22 cellular contexts compared by ENCODE assay signal in genomic region chr14:100389497-100390104, GRCh38. TPM values are rescaled to one million over a fixed set of nuclear protein-coding genes. Genes with fewer than 3 reads are reported as not detected.
DNase-seq lines count a peak whose midpoint lies in the region; ATAC-seq and TF ChIP-seq lines count a peak whose summit lies in the region.
"Had no signal": no experiment of that assay in that cellular context is flagged by ENCODE, and none has a peak within 500 bp of the region (broad histone marks: within the 10 kb centered on the region; RNA-seq: fewer than 3 reads in every experiment).

No MANE protein-coding gene starts in this region.

- H3K9ac ChIP-seq in mammary epithelial cell (ENCODE audit: insufficient read depth, low read length), result no peak overlapping the region
- H3K9ac ChIP-seq in liver (ENCODE audit: low read depth in 1 of 2, low read length in 2 of 2), result no peak overlapping the region

- intact Hi-C loops in mammary epithelial cell (cut with micrococcal nuclease), result no loop called here
- intact Hi-C loops in breast epithelium (cut with DNase I; ENCODE audit: low total_unique reads), result no loop called here
- intact Hi-C loops in prostate gland (cut with DNase I), result loop anchor here (5.0 kb wide), 1 partner anchor 263 kb away; no protein-coding TSS in a partner anchor

- H3K4me3 ChIP-seq in mammary epithelial cell (replicated peaks in 1 of 3; ENCODE audit: insufficient read depth in 1 of 3, low read depth in 2 of 3, low read length in 3 of 3) (no peak overlapping the region), breast epithelium (no peak overlapping the region), liver (ENCODE audit: low read depth in 1 of 3, low read length in 3 of 3) (peak overlapping the region in 1 of 3 donors; percentile 29), prostate gland (no peak overlapping the region)
- H3K4me3 ChIP-seq: suprapubic skin had no signal

- in situ Hi-C loops in mammary epithelial cell (cut with MboI; ENCODE audit: low sequenced_read_pairs in 2 of 2), result loop anchor here (5.0 to 25.0 kb wide), 3 partner anchors 258 to 1273 kb away; no protein-coding TSS in a partner anchor

- TF ChIP-seq POLR2A in breast epithelium (IDR thresholded peaks at IDR 0.05), result no peak
- TF ChIP-seq POLR2A in prostate gland (IDR thresholded peaks at IDR 0.05), result no peak

- ATAC-seq in HG03378 (IDR thresholded peaks at IDR 0.05; ENCODE audit: unreplicated experiment) (no peak), HG02610 (IDR thresholded peaks at IDR 0.05; ENCODE audit: unreplicated experiment) (no peak), GM19035 (IDR thresholded peaks at IDR 0.05; ENCODE audit: unreplicated experiment) (no peak)
- ATAC-seq: stimulated activated memory B cell treated with anti-CD40 and anti-IgM and Interleukin-4, amounts not matched to agents 10 μg/mL and 1 μg/mL and 100 μg/mL, for 72 hours had no signal

- dilution Hi-C loops in mammary epithelial cell (cut with HindIII; ENCODE audit: low sequenced_read_pairs), result loop anchor here (5.0 kb wide), 3 partner anchors 33 to 263 kb away; no protein-coding TSS in a partner anchor

- CTCF ChIA-PET in mammary epithelial cell (lab: Charles Lee; ENCODE audit: low non-redundant PET), result no interaction called here

- H3K9me3 ChIP-seq in mammary epithelial cell (replicated peaks; ENCODE audit: insufficient read depth, low read length) (no peaks in the 10 kb centered on the region), breast epithelium (no peaks in the 10 kb centered on the region), liver (ENCODE audit: control insufficient read depth in 4 of 4, low read length in 3 of 4) (no peaks in the 10 kb centered on the region), prostate gland (no peaks in the 10 kb centered on the region)
- H3K9me3 ChIP-seq: suprapubic skin had no signal

- peak overlapping the region; percentile 24 for H2AFZ ChIP-seq in mammary epithelial cell (ENCODE audit: low read depth, low read length)

- TF ChIP-seq CTCF in mammary epithelial cell (conservative IDR thresholded peaks at IDR 0.05 in 1 of 2, IDR thresholded peaks at IDR 0.05 in 1 of 2; ENCODE audit: extremely low read depth in 1 of 2, insufficient read depth in 1 of 2, low read depth in 1 of 2, low read length in 2 of 2), result no peak
- TF ChIP-seq CTCF in breast epithelium (IDR thresholded peaks at IDR 0.05), result no peak
- no peak for TF ChIP-seq CTCF in liver (IDR thresholded peaks at IDR 0.05; ENCODE audit: low read depth, low read length, missing input control)
- no peak for TF ChIP-seq CTCF in prostate gland (IDR thresholded peaks at IDR 0.05)

- DNase-seq in mammary epithelial cell (no peak), breast epithelium (ENCODE audit: low spot score in 2 of 2) (no peak), prostate gland (ENCODE audit: low spot score) (peak; percentile 67), UCSD-AML1 (lab: John Stamatoyannopoulos, UW; ENCODE audit: unreplicated experiment) (no peak)
- DNase-seq: 8988T; activated CD4-positive, alpha-beta T cell treated with anti-CD3 and anti-CD28 coated beads for 4 hours; activated CD8-positive, alpha-beta memory T cell treated with anti-CD3 and anti-CD28 coated beads for 24 hours; activated naive CD4-positive, alpha-beta T cell treated with anti-CD3 and anti-CD28 coated beads for 36 hours; activated T-cell treated with anti-CD3 and anti-CD28 coated beads, Interleukin-2, amount 50 U/mL, for 24 hours; CD4-positive, alpha-beta T cell; MV-4-11; NCI-H2171 treated with DMSO at 0.1 percent for 48 hours; NCI-H526 treated with DMSO at 0.1 percent for 48 hours; occipital lobe; RPMI8226; stimulated activated CD4-positive, alpha-beta T cell treated with anti-CD3 and anti-CD28 coated beads, Interleukin-2, amount 100 ng/mL, for 48 hours had no signal

- peaks cover 13% of the 10 kb centered on the region for H3K4me1 ChIP-seq in mammary epithelial cell (ENCODE audit: insufficient read depth, low read length)
- H3K4me1 ChIP-seq in breast epithelium, result no peaks in the 10 kb centered on the region
- H3K4me1 ChIP-seq in liver (ENCODE audit: control insufficient read depth in 4 of 4, insufficient read depth in 4 of 4, low read length in 3 of 4), result peaks cover 8 to 19% (median 14%) of the 10 kb centered on the region in 4 donors
- peaks cover 13% of the 10 kb centered on the region for H3K4me1 ChIP-seq in prostate gland (replicated peaks)

- H3K27me3 ChIP-seq in mammary epithelial cell (ENCODE audit: insufficient read depth, low read length) (no peaks in the 10 kb centered on the region), breast epithelium (no peaks in the 10 kb centered on the region), liver (ENCODE audit: control insufficient read depth in 4 of 4, insufficient read depth in 4 of 4, low read length in 3 of 4) (no peaks in the 10 kb centered on the region), prostate gland (replicated peaks; ENCODE audit: insufficient read depth) (no peaks in the 10 kb centered on the region)
- H3K27me3 ChIP-seq: suprapubic skin had no signal

- H3K4me2 ChIP-seq in mammary epithelial cell (ENCODE audit: insufficient read depth, low read depth, low read length), result no peak overlapping the region

- peak; percentile 25 to 48 for TF ChIP-seq RAD21 in liver (IDR thresholded peaks at IDR 0.05)

- BruUV-seq in mammary epithelial cell (replicated peaks; lab: Mats Ljungman, UMichigan), result no TSS peak

- no peaks in the 10 kb centered on the region for H4K20me1 ChIP-seq in mammary epithelial cell (ENCODE audit: insufficient read depth, low read length)

- 45% methylated on average over 12 of the region's 12 CpGs for WGBS in mammary epithelial cell (ENCODE audit: low coverage, missing lambda C conversion rate)
- 19% methylated on average over 12 of the region's 12 CpGs for WGBS in liver
- WGBS in prostate gland, result 50% methylated on average over 12 of the region's 12 CpGs

- no peaks in the 10 kb centered on the region for H3K36me3 ChIP-seq in mammary epithelial cell (ENCODE audit: insufficient read depth, low read length)
- no peaks in the 10 kb centered on the region for H3K36me3 ChIP-seq in breast epithelium
- no peaks in the 10 kb centered on the region for H3K36me3 ChIP-seq in liver (ENCODE audit: control insufficient read depth in 4 of 4, insufficient read depth in 3 of 4, low read depth in 1 of 4, low read length in 3 of 4)
- no peaks in the 10 kb centered on the region for H3K36me3 ChIP-seq in prostate gland

- peaks cover 9% of the 10 kb centered on the region for H3K79me2 ChIP-seq in mammary epithelial cell (ENCODE audit: insufficient read depth, low read length)

- H3K27ac ChIP-seq in mammary epithelial cell (ENCODE audit: insufficient read depth, low read depth, low read length) (no peak overlapping the region), breast epithelium (no peak overlapping the region), liver (ENCODE audit: low read depth in 1 of 2, low read length in 2 of 2) (peak overlapping the region; percentile 63 to 83), prostate gland (peak overlapping the region; percentile 46 to 63)
- H3K27ac ChIP-seq: suprapubic skin had no signal

TF ChIP-seq in liver, 16 proteins besides CTCF, POLR2A, EP300 and RAD21 (continues in another document):
- peak; percentile 57 for TF ChIP-seq MAX (IDR thresholded peaks at IDR 0.05)
- TF ChIP-seq EGR1 (IDR thresholded peaks at IDR 0.05; ENCODE audit: low read depth in 2 of 2), result no peak
- TF ChIP-seq HNF4A (conservative IDR thresholded peaks at IDR 0.05), result peak; percentile 89 to 97
- TF ChIP-seq TAF1 (conservative IDR thresholded peaks at IDR 0.05), result no peak
- TF ChIP-seq HNF4G (IDR thresholded peaks at IDR 0.05), result peak; percentile 60
- TF ChIP-seq YY1 (IDR thresholded peaks at IDR 0.05), result peak; percentile 76
- TF ChIP-seq JUND (IDR thresholded peaks at IDR 0.05), result peak in 1 of 2 donors; percentile 39
- TF ChIP-seq FOXA1 (IDR thresholded peaks at IDR 0.05), result no peak
- TF ChIP-seq SP1 (IDR thresholded peaks at IDR 0.05), result peak; percentile 69
- peak; percentile 41 for TF ChIP-seq FOXA2 (IDR thresholded peaks at IDR 0.05)
- peak; percentile 86 to 95 for TF ChIP-seq RXRA (IDR thresholded peaks at IDR 0.05)
- TF ChIP-seq GABPA (IDR thresholded peaks at IDR 0.05 in 1 of 2, conservative IDR thresholded peaks at IDR 0.05 in 1 of 2), result peak in 1 of 2 donors; percentile 51
- TF ChIP-seq ZBTB33 (IDR thresholded peaks at IDR 0.05), result peak; percentile 65

RNA-seq across cellular contexts. Expression of gene WDR25, which starts 13.3 kb away (rescaled TPM):
- total RNA-seq in mammary epithelial cell (10 to 100 TPM; 12.3 to 14.0 TPM), breast epithelium (10 to 100 TPM in 2 of 3 donors, 1 to 10 TPM in 1; 8.0 to 14.2 (median 12.5) TPM), liver (1 to 10 TPM; 5.1 to 8.3 TPM), prostate gland (10 to 100 TPM; 20.2 to 22.2 TPM)
- polyA plus RNA-seq in mammary epithelial cell (7.2 TPM), liver (1 to 10 TPM; 3.2 to 5.0 TPM)
- polyA minus RNA-seq in mammary epithelial cell, result 6.9 TPM

Comparison
In these comparisons a context has a peak if more than half of its experiments do, and no peak if none do; other contexts are left out.
1. H3K27ac ChIP-seq: peak in liver (2 of 2) and prostate gland (2 of 2); none in mammary epithelial cell (single experiment) and breast epithelium (0 of 2).